8 cellular contexts compared by ENCODE assay signal in the genomic region with DNA sequence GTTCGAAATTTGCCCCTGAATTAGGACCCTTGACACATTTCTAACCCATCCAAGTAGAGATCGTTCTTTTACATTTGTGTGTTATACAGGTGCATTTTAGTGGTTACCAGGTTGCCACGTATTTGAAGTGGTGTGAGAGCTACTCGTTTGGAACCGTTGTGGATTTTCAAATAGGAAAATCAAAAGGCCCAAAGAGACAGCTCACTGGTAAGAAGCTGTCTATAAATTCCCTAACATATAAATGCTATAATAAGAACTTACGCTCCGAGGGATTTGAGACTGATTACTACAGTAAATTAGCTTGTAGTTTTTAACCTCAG. TPM values are rescaled to one million over a fixed set of nuclear protein-coding genes. Genes with fewer than 3 reads are reported as not detected.
DNase-seq lines count a peak whose midpoint lies in the region; ATAC-seq and TF ChIP-seq lines count a peak whose summit lies in the region.

No MANE protein-coding gene starts in this region.

- peaks cover 54% of the 10 kb centered on the region for H3K4me1 Mint-ChIP-seq in stimulated activated naive CD8-positive, alpha-beta T cell treated with anti-CD3 and anti-CD28 coated beads, Interleukin-15, Interleukin-2, amounts not matched to agents 100 ng/mL and 50 ng/mL, for 24 hours (ENCODE audit: low read depth)
- H3K4me1 Mint-ChIP-seq in stimulated activated effector memory CD8-positive, alpha-beta T cell treated with anti-CD3 and anti-CD28 coated beads, Interleukin-12 subunit alpha, Interleukin-12 subunit beta, amount 100 ng/mL, for 72 hours, result peaks cover 48% of the 10 kb centered on the region

- H3K4me3 ChIP-seq in WERI-Rb-1 (ENCODE audit: low read depth, low read length), result peak overlapping the region; percentile 96
- H3K4me3 ChIP-seq in right cardiac atrium (ENCODE audit: low read length), result peak overlapping the region; percentile 93

- DNase-seq in stimulated activated naive CD8-positive, alpha-beta T cell treated with anti-CD3 and anti-CD28 coated beads, Interleukin-15, Interleukin-2, amounts not matched to agents 100 U/mL and 50 U/mL, for 24 hours, result no peak
- DNase-seq in WERI-Rb-1 (no peak), right cardiac atrium (no peak), cortex of kidney (lab: John Stamatoyannopoulos, UW) (no peak), NCI-H2227 treated with DMSO at 0.1 percent for 48 hours (lab: John Stamatoyannopoulos, UW) (no peak)
- no peak for DNase-seq in stimulated activated effector memory CD8-positive, alpha-beta T cell treated with anti-CD3 and anti-CD28 coated beads, Interleukin-12 subunit alpha, Interleukin-12 subunit beta, amount 100 ng/mL, for 72 hours (ENCODE audit: low spot score in 2 of 2)

- no peaks in the 10 kb centered on the region for H3K27me3 Mint-ChIP-seq in stimulated activated naive CD8-positive, alpha-beta T cell treated with anti-CD3 and anti-CD28 coated beads, Interleukin-15, Interleukin-2, amounts not matched to agents 100 ng/mL and 50 ng/mL, for 24 hours

- no peaks in the 10 kb centered on the region for H3K9me3 Mint-ChIP-seq in stimulated activated naive CD8-positive, alpha-beta T cell treated with anti-CD3 and anti-CD28 coated beads, Interleukin-15, Interleukin-2, amounts not matched to agents 100 ng/mL and 50 ng/mL, for 24 hours
- no peaks in the 10 kb centered on the region for H3K9me3 Mint-ChIP-seq in stimulated activated effector memory CD8-positive, alpha-beta T cell treated with anti-CD3 and anti-CD28 coated beads, Interleukin-12 subunit alpha, Interleukin-12 subunit beta, amount 100 ng/mL, for 72 hours

- no peak for ATAC-seq in stimulated activated naive CD8-positive, alpha-beta T cell treated with anti-CD3 and anti-CD28 coated beads, Interleukin-15, Interleukin-2, amounts not matched to agents 100 U/mL and 50 U/mL, for 24 hours
- ATAC-seq in right cardiac atrium (no peak), GM18498 (IDR thresholded peaks at IDR 0.05; ENCODE audit: unreplicated experiment) (no peak)
- no peak for ATAC-seq in stimulated activated effector memory CD8-positive, alpha-beta T cell treated with anti-CD3 and anti-CD28 coated beads, Interleukin-12 subunit alpha, Interleukin-12 subunit beta, amount 100 ng/mL, for 72 hours

- peak overlapping the region; percentile 99 for H3K27ac Mint-ChIP-seq in stimulated activated naive CD8-positive, alpha-beta T cell treated with anti-CD3 and anti-CD28 coated beads, Interleukin-15, Interleukin-2, amounts not matched to agents 100 ng/mL and 50 ng/mL, for 24 hours
- peak overlapping the region; percentile 97 for H3K27ac Mint-ChIP-seq in stimulated activated effector memory CD8-positive, alpha-beta T cell treated with anti-CD3 and anti-CD28 coated beads, Interleukin-12 subunit alpha, Interleukin-12 subunit beta, amount 100 ng/mL, for 72 hours

- intact Hi-C loops in right cardiac atrium (cut with DNase I), result loop anchor here in 3 of 4 donors (2.0 to 10.0 kb wide), 3 partner anchors 118 to 120 kb away; a partner anchor contains a TSS

- TF ChIP-seq CTCF in WERI-Rb-1 (IDR thresholded peaks at IDR 0.05; ENCODE audit: low read depth, low read length), result no peak

- H3K4me1 ChIP-seq in right cardiac atrium (ENCODE audit: control insufficient read depth, insufficient read depth, low read length), result no peaks in the 10 kb centered on the region

- peaks cover 11% of the 10 kb centered on the region for H3K36me3 ChIP-seq in WERI-Rb-1

- H3K36me3 Mint-ChIP-seq in stimulated activated naive CD8-positive, alpha-beta T cell treated with anti-CD3 and anti-CD28 coated beads, Interleukin-15, Interleukin-2, amounts not matched to agents 100 ng/mL and 50 ng/mL, for 24 hours (ENCODE audit: low read depth), result peaks cover 35% of the 10 kb centered on the region
- peaks cover 27% of the 10 kb centered on the region for H3K36me3 Mint-ChIP-seq in stimulated activated effector memory CD8-positive, alpha-beta T cell treated with anti-CD3 and anti-CD28 coated beads, Interleukin-12 subunit alpha, Interleukin-12 subunit beta, amount 100 ng/mL, for 72 hours

- 19% methylated on average over 7 of the region's 7 CpGs for WGBS in right cardiac atrium

- H3K27ac ChIP-seq in WERI-Rb-1 (peak overlapping the region; percentile 99), right cardiac atrium (ENCODE audit: low read length) (peak overlapping the region; percentile 97)

- no peaks in the 10 kb centered on the region for H3K27me3 ChIP-seq in WERI-Rb-1 (ENCODE audit: insufficient read depth, low read depth, severe bottlenecking)
- H3K27me3 ChIP-seq in right cardiac atrium (ENCODE audit: control insufficient read depth, insufficient read depth), result no peaks in the 10 kb centered on the region

- H3K9me3 ChIP-seq in WERI-Rb-1 (ENCODE audit: severe bottlenecking) (no peaks in the 10 kb centered on the region), right cardiac atrium (ENCODE audit: control insufficient read depth, low read length) (no peaks in the 10 kb centered on the region)

- peak overlapping the region; percentile 98 for H3K4me3 Mint-ChIP-seq in stimulated activated naive CD8-positive, alpha-beta T cell treated with anti-CD3 and anti-CD28 coated beads, Interleukin-15, Interleukin-2, amounts not matched to agents 100 ng/mL and 50 ng/mL, for 24 hours
- H3K4me3 Mint-ChIP-seq in stimulated activated effector memory CD8-positive, alpha-beta T cell treated with anti-CD3 and anti-CD28 coated beads, Interleukin-12 subunit alpha, Interleukin-12 subunit beta, amount 100 ng/mL, for 72 hours, result peak overlapping the region; percentile 87

RNA-seq across cellular contexts. Expression of a gene that starts 1.6 kb away (rescaled TPM):
- 10 to 100 TPM; 19.8 to 30.1 (median 27.8) TPM for total RNA-seq in right cardiac atrium
- polyA plus RNA-seq in right cardiac atrium, result 8.2 TPM
